1 cellular context compared by ENCODE assay signal in genomic region chr5:138078006-138078643, GRCh38.
TF ChIP-seq lines count a peak whose summit lies in the region.

No MANE protein-coding gene starts in this region.

TF ChIP-seq in endothelial cell of umbilical vein, 7 proteins besides CTCF, POLR2A, EP300 and RAD21 (continued from another document):
- TF ChIP-seq POLR2AphosphoS5 (IDR thresholded peaks at IDR 0.05; ENCODE audit: insufficient read depth, low read depth, low read length): no peak
